ENCODE assay signal across 8 cellular contexts in the genomic region with DNA sequence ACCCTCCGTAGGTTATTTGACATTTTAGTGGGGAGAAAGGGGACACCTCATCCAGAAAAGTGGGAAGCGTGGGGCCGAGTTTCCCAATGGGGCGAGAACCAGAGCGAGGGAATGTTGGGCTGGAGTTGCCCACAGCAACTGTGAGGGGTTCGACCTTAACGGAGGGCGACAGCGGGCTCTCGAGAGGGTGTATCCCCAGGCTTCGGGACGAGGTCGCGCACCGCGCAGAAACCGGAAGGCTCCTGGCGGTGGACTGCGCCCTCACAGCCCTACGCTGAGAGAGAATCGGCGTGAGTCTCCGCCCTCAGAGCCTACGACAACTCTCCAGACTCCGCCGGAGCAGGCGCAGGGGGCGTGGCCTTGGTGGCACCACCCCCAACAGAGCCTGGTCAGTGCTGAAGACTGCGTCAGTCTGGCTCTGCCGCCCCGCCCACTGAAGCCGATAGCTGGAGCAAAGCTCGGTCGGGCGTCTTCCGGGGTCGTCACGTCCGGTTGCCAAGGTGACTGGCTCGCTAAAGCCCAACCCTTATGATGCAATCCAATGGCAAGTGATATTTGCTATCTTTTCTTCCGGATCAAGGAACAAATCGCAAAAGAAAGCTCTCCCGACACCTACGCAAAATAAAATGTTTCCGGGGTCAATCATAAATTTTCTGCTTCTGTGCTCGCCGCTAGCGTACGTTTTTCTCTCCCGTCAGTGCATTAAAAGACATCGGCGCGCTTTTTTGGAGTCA. TPM values are rescaled to one million over a fixed set of nuclear protein-coding genes. Genes with fewer than 3 reads are reported as not detected.
DNase-seq lines count a peak whose midpoint lies in the region; ATAC-seq and TF ChIP-seq lines count a peak whose summit lies in the region.

Gene LRIF1 (minus strand): TSS at position 257 of the 734 bp plus-strand sequence. CDS start 234 bp downstream, at position 23.

- no peaks in the 10 kb centered on the region for H3K27me3 ChIP-seq in GM06990 (replicated peaks; ENCODE audit: control insufficient read depth, insufficient read depth, low read length)

- ATAC-seq in SK-N-SH treated with all-trans-retinoic acid at 6 μM for 48 hours, result peak; percentile 99

- peaks cover 8% of the 10 kb centered on the region for H3K27me3 Mint-ChIP-seq in activated naive CD4-positive, alpha-beta T cell treated with anti-CD3 and anti-CD28 coated beads, Interleukin-2, amount 50 U/mL, for 24 hours

- peak within 1 kb of the TSS; percentile 88 for H3K4me3 Mint-ChIP-seq in activated naive CD4-positive, alpha-beta T cell treated with anti-CD3 and anti-CD28 coated beads, Interleukin-2, amount 50 U/mL, for 24 hours

- peak; percentile 98 for TF ChIP-seq POLR2A in NB4 (IDR thresholded peaks at IDR 0.05; ENCODE audit: extremely low read depth, insufficient read length)

- peak within 1 kb of the TSS; percentile 87 for H3K27ac Mint-ChIP-seq in activated naive CD4-positive, alpha-beta T cell treated with anti-CD3 and anti-CD28 coated beads, Interleukin-2, amount 50 U/mL, for 24 hours

- TF ChIP-seq CTCF in GM06990 (IDR thresholded peaks at IDR 0.05; ENCODE audit: insufficient read depth, low read length, poor library complexity, severe bottlenecking) (peak; percentile 32), HFF-Myc (IDR thresholded peaks at IDR 0.05; ENCODE audit: low read depth, low read length, missing control alignments) (peak; percentile 35), NB4 (IDR thresholded peaks at IDR 0.05; ENCODE audit: low read depth, low read length) (no peak)

- H3K36me3 Mint-ChIP-seq in activated naive CD4-positive, alpha-beta T cell treated with anti-CD3 and anti-CD28 coated beads, Interleukin-2, amount 50 U/mL, for 24 hours, result peaks cover 43% of the 10 kb centered on the region

- H3K36me3 ChIP-seq in GM06990 (ENCODE audit: control insufficient read depth, insufficient read depth, low read length), result no peaks in the 10 kb centered on the region

- peaks cover 36% of the 10 kb centered on the region for H3K9me3 Mint-ChIP-seq in activated naive CD4-positive, alpha-beta T cell treated with anti-CD3 and anti-CD28 coated beads, Interleukin-2, amount 50 U/mL, for 24 hours

- H3K4me3 ChIP-seq in GM06990 (replicated peaks; ENCODE audit: low read depth, low read length), result peak within 1 kb of the TSS; percentile 79
- peak within 1 kb of the TSS; percentile 89 for H3K4me3 ChIP-seq in HFF-Myc (replicated peaks; ENCODE audit: low read depth, low read length)
- peak within 1 kb of the TSS; percentile 89 for H3K4me3 ChIP-seq in NB4 (ENCODE audit: low read depth, low read length)

- H3K27ac ChIP-seq in temporal lobe (ENCODE audit: low read depth, low read length), result peak within 1 kb of the TSS; percentile 94

- peaks cover 45% of the 10 kb centered on the region for H3K4me1 Mint-ChIP-seq in activated naive CD4-positive, alpha-beta T cell treated with anti-CD3 and anti-CD28 coated beads, Interleukin-2, amount 50 U/mL, for 24 hours

- DNase-seq in GM06990 (ENCODE audit: extremely low read depth, insufficient read length) (peak; percentile 99), HFF-Myc (ENCODE audit: extremely low read depth, low read depth) (peak; percentile 98), NB4 (ENCODE audit: low read depth) (peak; percentile 99), glomerular endothelial cell (ENCODE audit: extremely low read depth, low read depth, low spot score) (peak; percentile 93), occipital lobe (lab: John Stamatoyannopoulos, UW) (peak; percentile 96)

TF ChIP-seq in SK-N-SH treated with all-trans-retinoic acid at 6 μM for 48 hours, 23 proteins besides CTCF, POLR2A, EP300 and RAD21:
- no peak for TF ChIP-seq ARNTL (CRISPR knock-in tag; IDR thresholded peaks at IDR 0.05; ENCODE audit: borderline replicate concordance, low read depth)
- TF ChIP-seq ESRRG (CRISPR knock-in tag; IDR thresholded peaks at IDR 0.05), result no peak
- 0 out of 2 replicates have a peak, but pooled peaks have one; percentile 56 for TF ChIP-seq RARB (CRISPR knock-in tag; IDR thresholded peaks at IDR 0.05)
- TF ChIP-seq POU6F1 (CRISPR knock-in tag; IDR thresholded peaks at IDR 0.05; ENCODE audit: borderline replicate concordance, low read depth), result no peak
- no peak for TF ChIP-seq CSDC2 (CRISPR knock-in tag; IDR thresholded peaks at IDR 0.05)
- TF ChIP-seq ZFP3 (CRISPR knock-in tag; IDR thresholded peaks at IDR 0.05), result peak; percentile 53; the same call in 1 of the 2 replicates
- TF ChIP-seq ZNF8 (CRISPR knock-in tag; IDR thresholded peaks at IDR 0.05), result peak; percentile 50; the same call in 1 of the 2 replicates
- peak; percentile 64; the same call in 1 of the 2 replicates for TF ChIP-seq SNAI2 (CRISPR knock-in tag; IDR thresholded peaks at IDR 0.05)
- no peak for TF ChIP-seq ISL1 (CRISPR knock-in tag; IDR thresholded peaks at IDR 0.05)
- TF ChIP-seq TCF4 (CRISPR knock-in tag; IDR thresholded peaks at IDR 0.05; ENCODE audit: borderline replicate concordance), result no peak
- no peak for TF ChIP-seq ZC3H10 (CRISPR knock-in tag; IDR thresholded peaks at IDR 0.05)
- TF ChIP-seq PPARA (CRISPR knock-in tag; IDR thresholded peaks at IDR 0.05; ENCODE audit: borderline replicate concordance), result peak; percentile 70; the same call in 1 of the 2 replicates
- no peak for TF ChIP-seq ZNF565 (CRISPR knock-in tag; conservative IDR thresholded peaks at IDR 0.05; ENCODE audit: low read depth)
- no peak for TF ChIP-seq TOX (CRISPR knock-in tag; IDR thresholded peaks at IDR 0.05; ENCODE audit: borderline replicate concordance)
- no peak for TF ChIP-seq GLIS3 (CRISPR knock-in tag; IDR thresholded peaks at IDR 0.05)
- TF ChIP-seq, protein P1, sequence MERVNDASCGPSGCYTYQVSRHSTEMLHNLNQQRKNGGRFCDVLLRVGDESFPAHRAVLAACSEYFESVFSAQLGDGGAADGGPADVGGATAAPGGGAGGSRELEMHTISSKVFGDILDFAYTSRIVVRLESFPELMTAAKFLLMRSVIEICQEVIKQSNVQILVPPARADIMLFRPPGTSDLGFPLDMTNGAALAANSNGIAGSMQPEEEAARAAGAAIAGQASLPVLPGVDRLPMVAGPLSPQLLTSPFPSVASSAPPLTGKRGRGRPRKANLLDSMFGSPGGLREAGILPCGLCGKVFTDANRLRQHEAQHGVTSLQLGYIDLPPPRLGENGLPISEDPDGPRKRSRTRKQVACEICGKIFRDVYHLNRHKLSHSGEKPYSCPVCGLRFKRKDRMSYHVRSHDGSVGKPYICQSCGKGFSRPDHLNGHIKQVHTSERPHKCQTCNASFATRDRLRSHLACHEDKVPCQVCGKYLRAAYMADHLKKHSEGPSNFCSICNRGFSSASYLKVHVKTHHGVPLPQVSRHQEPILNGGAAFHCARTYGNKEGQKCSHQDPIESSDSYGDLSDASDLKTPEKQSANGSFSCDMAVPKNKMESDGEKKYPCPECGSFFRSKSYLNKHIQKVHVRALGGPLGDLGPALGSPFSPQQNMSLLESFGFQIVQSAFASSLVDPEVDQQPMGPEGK (CRISPR knock-in tag; IDR thresholded peaks at IDR 0.05; ENCODE audit: borderline replicate concordance), result no peak
- TF ChIP-seq ZNF70 (CRISPR knock-in tag; IDR thresholded peaks at IDR 0.05), result no peak; the same call in 1 of the 2 replicates
- TF ChIP-seq, protein P2, sequence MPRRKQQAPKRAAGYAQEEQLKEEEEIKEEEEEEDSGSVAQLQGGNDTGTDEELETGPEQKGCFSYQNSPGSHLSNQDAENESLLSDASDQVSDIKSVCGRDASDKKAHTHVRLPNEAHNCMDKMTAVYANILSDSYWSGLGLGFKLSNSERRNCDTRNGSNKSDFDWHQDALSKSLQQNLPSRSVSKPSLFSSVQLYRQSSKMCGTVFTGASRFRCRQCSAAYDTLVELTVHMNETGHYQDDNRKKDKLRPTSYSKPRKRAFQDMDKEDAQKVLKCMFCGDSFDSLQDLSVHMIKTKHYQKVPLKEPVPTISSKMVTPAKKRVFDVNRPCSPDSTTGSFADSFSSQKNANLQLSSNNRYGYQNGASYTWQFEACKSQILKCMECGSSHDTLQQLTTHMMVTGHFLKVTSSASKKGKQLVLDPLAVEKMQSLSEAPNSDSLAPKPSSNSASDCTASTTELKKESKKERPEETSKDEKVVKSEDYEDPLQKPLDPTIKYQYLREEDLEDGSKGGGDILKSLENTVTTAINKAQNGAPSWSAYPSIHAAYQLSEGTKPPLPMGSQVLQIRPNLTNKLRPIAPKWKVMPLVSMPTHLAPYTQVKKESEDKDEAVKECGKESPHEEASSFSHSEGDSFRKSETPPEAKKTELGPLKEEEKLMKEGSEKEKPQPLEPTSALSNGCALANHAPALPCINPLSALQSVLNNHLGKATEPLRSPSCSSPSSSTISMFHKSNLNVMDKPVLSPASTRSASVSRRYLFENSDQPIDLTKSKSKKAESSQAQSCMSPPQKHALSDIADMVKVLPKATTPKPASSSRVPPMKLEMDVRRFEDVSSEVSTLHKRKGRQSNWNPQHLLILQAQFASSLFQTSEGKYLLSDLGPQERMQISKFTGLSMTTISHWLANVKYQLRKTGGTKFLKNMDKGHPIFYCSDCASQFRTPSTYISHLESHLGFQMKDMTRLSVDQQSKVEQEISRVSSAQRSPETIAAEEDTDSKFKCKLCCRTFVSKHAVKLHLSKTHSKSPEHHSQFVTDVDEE (CRISPR knock-in tag; IDR thresholded peaks at IDR 0.05), result 0 out of 2 replicates have a peak, but pooled peaks have one; percentile 34

RNA-seq across cellular contexts. Expression of gene LRIF1, which starts in this region (rescaled TPM):
- total RNA-seq in glomerular endothelial cell (16.9 and 18.3 TPM in 2 replicates), occipital lobe (21.1 TPM), temporal lobe (12.5 TPM)

Comparison
In these comparisons a context has a peak if more than half of its experiments do, and no peak if none do; other contexts are left out.
1. Peak in every context shown above with its lines: DNase-seq, ATAC-seq, H3K4me3 ChIP-seq and H3K27ac ChIP-seq.